ENCODE assay signal across 9 cellular contexts in the genomic region with DNA sequence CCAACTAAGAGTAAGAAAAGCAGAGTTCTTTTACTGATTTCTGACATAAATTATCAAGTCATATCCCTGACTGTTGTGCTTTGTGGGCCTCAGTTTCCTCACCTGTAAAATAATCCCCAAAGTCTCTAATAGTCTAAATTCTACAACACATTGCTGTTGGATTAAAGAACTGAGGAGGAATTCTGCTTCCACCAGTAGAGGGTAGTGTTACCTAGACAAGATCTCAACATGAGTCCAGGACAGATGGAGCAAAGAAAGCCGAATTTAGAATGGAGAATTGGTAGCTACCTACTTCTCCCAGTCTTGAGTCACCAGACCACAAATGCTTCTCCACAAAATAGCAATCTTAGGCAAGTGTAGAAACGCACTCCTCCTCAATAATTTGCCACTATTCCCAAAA.
DNase-seq lines count a peak whose midpoint lies in the region; ATAC-seq and TF ChIP-seq lines count a peak whose summit lies in the region.
"Had no signal": no experiment of that assay in that cellular context is flagged by ENCODE, and none has a peak within 500 bp of the region (broad histone marks: within the 10 kb centered on the region; RNA-seq: fewer than 3 reads in every experiment).

No MANE protein-coding gene starts in this region.

- TF ChIP-seq POLR2A in GM18505 (IDR thresholded peaks at IDR 0.05; ENCODE audit: borderline replicate concordance, extremely low read depth, insufficient read depth, insufficient read length): no peak

- H3K79me2 ChIP-seq in DND-41 (ENCODE audit: insufficient read depth, low read length) (no peaks in the 10 kb centered on the region), OCI-LY3 (ENCODE audit: low read length) (no peaks in the 10 kb centered on the region)

- DNase-seq in DND-41: no peak
- DNase-seq in HS-5 (ENCODE audit: low read depth): peak; percentile 23
- no peak for DNase-seq in glutamatergic neuron
- no peak for DNase-seq in glomerular visceral epithelial cell (ENCODE audit: extremely low spot score)
- DNase-seq in omental fat pad (ENCODE audit: low spot score): no peak
- DNase-seq in activated naive CD4-positive, alpha-beta T cell treated with anti-CD3 and anti-CD28 coated beads, Interleukin-2, amount 50 U/mL, for 16 hours: no peak

- H3K27me3 ChIP-seq in DND-41 (ENCODE audit: insufficient read depth, low read length, poor library complexity): no peaks in the 10 kb centered on the region
- no peaks in the 10 kb centered on the region for H3K27me3 ChIP-seq in OCI-LY3 (ENCODE audit: low read depth, low read length)

- no peaks in the 10 kb centered on the region for H3K4me1 ChIP-seq in DND-41 (ENCODE audit: insufficient read depth, low read length)
- no peaks in the 10 kb centered on the region for H3K4me1 ChIP-seq in OCI-LY3 (ENCODE audit: low read length)

- H4K20me1 ChIP-seq in DND-41 (ENCODE audit: insufficient read depth, low read length) (no peaks in the 10 kb centered on the region), OCI-LY3 (ENCODE audit: insufficient read depth, low read length) (no peaks in the 10 kb centered on the region)

- peaks cover 4% of the 10 kb centered on the region for H3K36me3 Mint-ChIP-seq in glutamatergic neuron (ENCODE audit: unreplicated experiment)

- no peaks in the 10 kb centered on the region for H3K4me1 Mint-ChIP-seq in glutamatergic neuron (ENCODE audit: low read depth, unreplicated experiment)

- H3K9me3 Mint-ChIP-seq in glutamatergic neuron (ENCODE audit: unreplicated experiment): no peaks in the 10 kb centered on the region

- ATAC-seq in DND-41 (ENCODE audit: insufficient read depth, low read depth): peak; percentile 37; the same call in 1 of the 3 replicates
- ATAC-seq in omental fat pad (ENCODE audit: low FRiP score): no peak
- ATAC-seq in GM18505 (IDR thresholded peaks at IDR 0.05; ENCODE audit: unreplicated experiment): no peak

- no peak overlapping the region for H3K9ac ChIP-seq in DND-41 (ENCODE audit: low read depth, low read length)
- no peak overlapping the region for H3K9ac ChIP-seq in OCI-LY3 (ENCODE audit: low read length)

- no peak overlapping the region for H3K4me3 Mint-ChIP-seq in glutamatergic neuron (ENCODE audit: unreplicated experiment)

- no peaks in the 10 kb centered on the region for H3K9me3 ChIP-seq in DND-41 (ENCODE audit: insufficient read depth, low read length, severe bottlenecking)
- H3K9me3 ChIP-seq in OCI-LY3 (ENCODE audit: insufficient read depth, low read length): no peaks in the 10 kb centered on the region

- H3K4me2 ChIP-seq in DND-41 (ENCODE audit: insufficient read depth, low read length) (no peak overlapping the region), OCI-LY3 (ENCODE audit: low read length) (no peak overlapping the region)

- H3K36me3 ChIP-seq in DND-41 (ENCODE audit: insufficient read depth, low read length) (no peaks in the 10 kb centered on the region), OCI-LY3 (replicated peaks; ENCODE audit: low read depth, low read length) (no peaks in the 10 kb centered on the region)

- H3K27ac ChIP-seq in DND-41 (ENCODE audit: low read length) (no peak overlapping the region), OCI-LY3 (ENCODE audit: low read length) (no peak overlapping the region)
- H3K27ac ChIP-seq: HL-60 had no signal

- H3K4me3 ChIP-seq in DND-41 (ENCODE audit: low read depth in 1 of 2, low read length in 2 of 2) (no peak overlapping the region), OCI-LY3 (ENCODE audit: low read length) (no peak overlapping the region)

- TF ChIP-seq CTCF in DND-41 (IDR thresholded peaks at IDR 0.05; ENCODE audit: borderline replicate concordance, extremely low read depth, low read length, poor library complexity, severe bottlenecking): peak; percentile 62
- TF ChIP-seq CTCF in OCI-LY3 (IDR thresholded peaks at IDR 0.05; ENCODE audit: low read depth, low read length): peak; percentile 62
- TF ChIP-seq CTCF in glutamatergic neuron (IDR thresholded peaks at IDR 0.05; ENCODE audit: partially characterized antibody, unreplicated experiment): peak; percentile 62
- TF ChIP-seq CTCF in omental fat pad (IDR thresholded peaks at IDR 0.05): no peak

- H2AFZ ChIP-seq in DND-41 (ENCODE audit: low read depth, low read length) (no peak overlapping the region), OCI-LY3 (ENCODE audit: low read depth, low read length) (no peak overlapping the region)

- H3K27me3 Mint-ChIP-seq in glutamatergic neuron (ENCODE audit: unreplicated experiment): no peaks in the 10 kb centered on the region

- no peak overlapping the region for H3K27ac Mint-ChIP-seq in glutamatergic neuron (ENCODE audit: unreplicated experiment)

Comparison
In these comparisons a context has a peak if more than half of its experiments do, and no peak if none do; other contexts are left out.
1. CTCF ChIP-seq: peak in DND-41 (single experiment), OCI-LY3 (single experiment) and glutamatergic neuron (single experiment); none in omental fat pad (0 of 3).